2 cellular contexts compared by ENCODE assay signal in genomic region chr6:83708546-83708969, GRCh38.
TF ChIP-seq lines count a peak whose summit lies in the region.

No MANE protein-coding gene starts in this region.

TF ChIP-seq in HEK293, 187 proteins besides CTCF, POLR2A, EP300 and RAD21 (continued from another document):
- peak; percentile 48 for TF ChIP-seq ZBTB26 (tag by site-specific recombination; optimal IDR thresholded peaks at IDR 0.05)
- TF ChIP-seq ZNF777 (tag by site-specific recombination; IDR thresholded peaks at IDR 0.05; ENCODE audit: borderline replicate concordance): no peak

TF ChIP-seq in GM12878, 131 proteins besides CTCF, POLR2A, EP300 and RAD21 (continued from another document):
- TF ChIP-seq DPF2 (IDR thresholded peaks at IDR 0.05): no peak
- TF ChIP-seq POU2F2 (IDR thresholded peaks at IDR 0.05; ENCODE audit: borderline replicate concordance, low read depth, low read length): no peak
- TF ChIP-seq JUNB (IDR thresholded peaks at IDR 0.05): no peak
